ENCODE assay signal across 19 cellular contexts in genomic region chr2:48849770-48850169, GRCh38.
DNase-seq lines count a peak whose midpoint lies in the region; ATAC-seq, FAIRE-seq and TF ChIP-seq lines count a peak whose summit lies in the region.
"Had no signal": no experiment of that assay in that cellular context is flagged by ENCODE, and none has a peak within 500 bp of the region (broad histone marks: within the 10 kb centered on the region; RNA-seq: fewer than 3 reads in every experiment).

No MANE protein-coding gene starts in this region.

- no peak overlapping the region for H3K27ac Mint-ChIP-seq in natural killer cell
- H3K27ac Mint-ChIP-seq: effector memory CD8-positive, alpha-beta T cell; stimulated activated naive B cell treated with anti-CD40 and anti-IgM and Interleukin-4, amounts not matched to agents 10 μg/mL and 1 μg/mL and 100 μg/mL, for 72 hours had no signal

- no peak for FAIRE-seq in bronchial epithelial cell (lab: Jason Lieb, UNC)

- no peaks in the 10 kb centered on the region for H3K9me3 ChIP-seq in left lung
- H3K9me3 ChIP-seq: neutrophil, tibial nerve had no signal

- no peaks in the 10 kb centered on the region for H3K27me3 Mint-ChIP-seq in natural killer cell (ENCODE audit: low read depth in 2 of 2)
- H3K27me3 Mint-ChIP-seq: effector memory CD8-positive, alpha-beta T cell had no signal

- H3K36me3 Mint-ChIP-seq in natural killer cell: no peaks in the 10 kb centered on the region
- H3K36me3 Mint-ChIP-seq: stimulated activated naive B cell treated with anti-CD40 and anti-IgM and Interleukin-4, amounts not matched to agents 10 μg/mL and 1 μg/mL and 100 μg/mL, for 72 hours had no signal

- H3K4me3 Mint-ChIP-seq in natural killer cell: no peak overlapping the region
- H3K4me3 Mint-ChIP-seq: effector memory CD8-positive, alpha-beta T cell; stimulated activated naive B cell treated with anti-CD40 and anti-IgM and Interleukin-4, amounts not matched to agents 10 μg/mL and 1 μg/mL and 100 μg/mL, for 72 hours had no signal

- no peak overlapping the region for H3K27ac ChIP-seq in left lung
- H3K27ac ChIP-seq: HL-60, neutrophil, tibial nerve had no signal

- CTCF ChIA-PET in BJ (lab: Yijun Ruan, JAX): no interaction called here

- ATAC-seq in left lung (peak; percentile 42), natural killer cell (no peak)
- ATAC-seq: effector memory CD8-positive, alpha-beta T cell; HCT116; stimulated activated naive B cell treated with anti-CD40 and anti-IgM and Interleukin-4, amounts not matched to agents 10 μg/mL and 1 μg/mL and 100 μg/mL, for 72 hours had no signal

- H3K4me3 ChIP-seq in BJ (ENCODE audit: low read depth, low read length) (no peak overlapping the region), bronchial epithelial cell (ENCODE audit: low read depth, low read length) (no peak overlapping the region), left lung (no peak overlapping the region)
- H3K4me3 ChIP-seq: tibial nerve had no signal

- no peaks in the 10 kb centered on the region for H3K36me3 ChIP-seq in BJ (ENCODE audit: control insufficient read depth, insufficient read depth, low read length)
- H3K36me3 ChIP-seq in bronchial epithelial cell (ENCODE audit: control insufficient read depth, insufficient read depth, low read length): no peaks in the 10 kb centered on the region
- H3K36me3 ChIP-seq in left lung: no peaks in the 10 kb centered on the region
- H3K36me3 ChIP-seq: neutrophil, tibial nerve had no signal

- TF ChIP-seq CTCF in BJ (IDR thresholded peaks at IDR 0.05; ENCODE audit: insufficient read depth, low read depth, low read length) (no peak), bronchial epithelial cell (IDR thresholded peaks at IDR 0.05; ENCODE audit: insufficient read depth, low read length, severe bottlenecking) (no peak), left lung (IDR thresholded peaks at IDR 0.05) (no peak), natural killer cell (IDR thresholded peaks at IDR 0.05) (no peak)

- POLR2A ChIA-PET in BJ (lab: Charles Lee): no interaction called here

- peaks cover 0 to 4% of the 10 kb centered on the region in 2 donors for H3K4me1 ChIP-seq in left lung

- peak; percentile 15 for DNase-seq in BJ (ENCODE audit: low read depth)
- peak; percentile 88 for DNase-seq in M059J (ENCODE audit: low read depth)
- DNase-seq in bronchial epithelial cell (ENCODE audit: low read depth): peak; percentile 84
- DNase-seq in left lung: no peak
- DNase-seq in NCI-H1694 (lab: John Stamatoyannopoulos, UW): no peak
- DNase-seq in NCI-H1436 treated with DMSO at 0.1 percent for 48 hours (lab: John Stamatoyannopoulos, UW): no peak
- DNase-seq in posterior vena cava (ENCODE audit: low spot score): no peak
- no peak for DNase-seq in natural killer cell
- DNase-seq: effector memory CD8-positive, alpha-beta T cell; KG1; NCI-H1105; NCI-H526 treated with DMSO at 0.1 percent for 48 hours; retina; stimulated activated CD4-positive, alpha-beta T cell treated with anti-CD3 and anti-CD28 coated beads, Interleukin-15, amount 100 ng/mL, for 24 hours; stimulated activated naive B cell treated with anti-CD40 and anti-IgM and Interleukin-4, amounts not matched to agents 10 μg/mL and 1 μg/mL and 100 μg/mL, for 72 hours had no signal

- no peaks in the 10 kb centered on the region for H3K27me3 ChIP-seq in BJ (ENCODE audit: control insufficient read depth, insufficient read depth, low read length)
- H3K27me3 ChIP-seq in bronchial epithelial cell (ENCODE audit: control insufficient read depth, insufficient read depth, low read length): no peaks in the 10 kb centered on the region
- H3K27me3 ChIP-seq in left lung: no peaks in the 10 kb centered on the region
- H3K27me3 ChIP-seq: neutrophil, tibial nerve had no signal

- H3K9me3 Mint-ChIP-seq in natural killer cell: peaks cover 6 to 8% of the 10 kb centered on the region in 2 donors

- H3K4me1 Mint-ChIP-seq in natural killer cell: no peaks in the 10 kb centered on the region
- H3K4me1 Mint-ChIP-seq: stimulated activated naive B cell treated with anti-CD40 and anti-IgM and Interleukin-4, amounts not matched to agents 10 μg/mL and 1 μg/mL and 100 μg/mL, for 72 hours had no signal

- intact Hi-C loops in left lung (cut with DNase I) (no loop called here), posterior vena cava (cut with DNase I) (no loop called here), natural killer cell (cut with micrococcal nuclease) (no loop called here)

Comparison
In these comparisons a context has a peak if more than half of its experiments do, and no peak if none do; other contexts are left out.
1. DNase-seq: peak in BJ (single experiment), M059J (single experiment) and bronchial epithelial cell (single experiment); none in left lung (0 of 2), NCI-H1694 (single experiment), NCI-H1436 treated with DMSO at 0.1 percent for 48 hours (single experiment), posterior vena cava (single experiment) and natural killer cell (single experiment).